ENCODE assay signal across 25 cellular contexts in the genomic region with DNA sequence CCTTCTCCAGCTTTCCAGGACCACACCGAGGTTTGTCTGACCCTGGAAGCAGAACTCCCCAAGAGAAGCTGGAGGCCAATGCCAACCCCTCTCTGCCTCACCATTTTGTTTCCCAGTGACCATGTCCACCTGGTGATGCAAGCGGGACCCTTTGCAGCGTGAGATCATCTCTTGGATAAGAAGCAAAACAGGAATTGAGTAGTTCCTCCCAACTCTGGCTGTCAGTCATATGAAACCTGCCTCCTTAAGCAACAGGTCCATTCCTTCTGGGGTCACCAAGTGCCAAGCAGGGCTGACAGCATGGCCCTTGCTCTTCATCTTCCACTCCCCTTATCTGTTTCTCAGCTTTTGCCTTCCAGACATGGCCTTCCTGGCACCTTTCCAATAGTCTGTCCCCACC.
"Had no signal": no experiment of that assay in that cellular context is flagged by ENCODE, and none has a peak within 500 bp of the region (broad histone marks: within the 10 kb centered on the region; RNA-seq: fewer than 3 reads in every experiment).

No MANE protein-coding gene starts in this region.

- H3K9me3 ChIP-seq: MG63, SJSA1 had no signal

- H3K27me3 ChIP-seq: brain microvascular endothelial cell, cardiac muscle cell, MG63, SJSA1 had no signal

- H3K27ac ChIP-seq: brain microvascular endothelial cell, cardiac muscle cell, SJSA1, VCaP had no signal

- H3K36me3 ChIP-seq: brain microvascular endothelial cell, cardiac muscle cell, MG63, SJSA1 had no signal

- H3K4me1 ChIP-seq: SJSA1 had no signal

- H3K4me3 ChIP-seq: cardiac muscle cell, MG63, SJSA1 had no signal

- DNase-seq: activated CD4-positive, alpha-beta memory T cell treated with anti-CD3 and anti-CD28 coated beads for 36 hours; activated CD4-positive, alpha-beta T cell treated with anti-CD3 and anti-CD28 coated beads, Interleukin-2, amount 10 ng/mL, durations not matched to agents 7 days and 5 days; activated CD4-positive, CD25-positive, alpha-beta regulatory T cell; activated CD8-positive, alpha-beta memory T cell treated with anti-CD3 and anti-CD28 coated beads for 24 hours; activated gamma-delta T cell treated with Interleukin-2 at 50 U/mL for 16 hours; activated naive CD4-positive, alpha-beta T cell treated with anti-CD3 and anti-CD28 coated beads, Interleukin-2, amount 10 ng/mL, durations not matched to agents 7 days and 5 days; activated naive CD8-positive, alpha-beta T cell treated with anti-CD3 and anti-CD28 coated beads for 36 hours; activated T-cell treated with anti-CD3 and anti-CD28 coated beads, Interleukin-2, amount 50 U/mL, for 48 hours; brain microvascular endothelial cell; cerebellar nuclear complex; MG63; NCI-H1105; NCI-H1436; NCI-H1694 treated with DMSO at 0.1 percent for 48 hours; NCI-H2029 treated with DMSO at 0.1 percent for 48 hours; NCI-H345; NCI-H510A treated with DMSO at 0.1 percent for 48 hours; NCI-H69; OCI-M1; RPMI8226; T-helper 17 cell; T1000 had no signal
